In genomic region chr15:92521624-92522008, GRCh38 we compare ENCODE assay signal across 8 cellular contexts.
DNase-seq lines count a peak whose midpoint lies in the region; TF ChIP-seq lines count a peak whose summit lies in the region.

No MANE protein-coding gene starts in this region.

- H3K27me3 ChIP-seq in adrenal gland (no peaks in the 10 kb centered on the region), left ventricle myocardium inferior (ENCODE audit: low read depth) (no peaks in the 10 kb centered on the region)

- DNase-seq in NCI-H1105 treated with DMSO at 0.1 percent for 48 hours (lab: John Stamatoyannopoulos, UW) (peak; percentile 32), NCI-H1105 (lab: John Stamatoyannopoulos, UW) (no peak), H4 (ENCODE audit: low spot score) (peak; percentile 42), KG1 (lab: John Stamatoyannopoulos, UW) (peak; percentile 5), RKO (ENCODE audit: low spot score) (peak; percentile 79), adrenal gland (peak; percentile 71 to 94 (median 77)), left ventricle myocardium inferior (peak; percentile 65), renal cortical epithelial cell (ENCODE audit: low read depth) (peak; percentile 72)

- 3 to 11% (median 5%) methylated on average over 7 of the region's 7 CpGs for WGBS in adrenal gland, 4 donors

- no peaks in the 10 kb centered on the region for H3K4me1 ChIP-seq in adrenal gland (replicated peaks in 1 of 2)
- no peaks in the 10 kb centered on the region for H3K4me1 ChIP-seq in left ventricle myocardium inferior

- H3K9me3 ChIP-seq in adrenal gland (replicated peaks in 1 of 3) (no peaks in the 10 kb centered on the region), left ventricle myocardium inferior (replicated peaks) (no peaks in the 10 kb centered on the region)

- TF ChIP-seq POLR2A in adrenal gland (IDR thresholded peaks at IDR 0.05): no peak

- TF ChIP-seq CTCF in adrenal gland (IDR thresholded peaks at IDR 0.05): peak; percentile 65 to 90 (median 79)
- peak; percentile 91 for TF ChIP-seq CTCF in left ventricle myocardium inferior (IDR thresholded peaks at IDR 0.05; ENCODE audit: borderline replicate concordance)

- H3K36me3 ChIP-seq in adrenal gland (replicated peaks in 1 of 2) (no peaks in the 10 kb centered on the region), left ventricle myocardium inferior (no peaks in the 10 kb centered on the region)

- H3K27ac ChIP-seq in adrenal gland (no peak overlapping the region), left ventricle myocardium inferior (replicated peaks) (no peak overlapping the region)

- H3K4me3 ChIP-seq in adrenal gland: no peak overlapping the region
- no peak overlapping the region for H3K4me3 ChIP-seq in left ventricle myocardium inferior

- intact Hi-C loops in adrenal gland (cut with DNase I) (loop anchor here in 1 of 2 donors (10.0 kb wide), 1 partner anchor 193 kb away; no protein-coding TSS in a partner anchor), left ventricle myocardium inferior (cut with micrococcal nuclease) (loop anchor here (10.0 kb wide), 1 partner anchor 163 kb away; no protein-coding TSS in a partner anchor)
